In the genomic region with DNA sequence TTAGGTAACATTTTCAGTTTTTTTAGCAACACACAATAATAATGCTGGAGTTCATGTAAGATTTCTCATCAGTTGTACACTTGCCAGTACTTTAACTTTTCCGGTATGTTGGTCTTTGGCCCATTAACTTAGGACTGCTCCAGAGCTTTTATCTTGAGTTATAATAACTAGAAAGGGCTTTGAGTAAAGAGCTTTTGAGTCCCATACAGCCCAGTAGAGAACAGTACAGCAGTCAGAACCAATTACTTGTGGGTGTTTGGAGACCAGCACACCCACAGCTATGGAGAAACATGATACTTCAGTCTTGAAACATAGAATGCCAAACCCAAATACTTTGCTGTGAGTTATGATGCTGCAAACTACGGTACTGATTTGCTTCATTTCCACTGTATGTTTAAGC, we compare ENCODE assay signal across 1 cellular context.
TF ChIP-seq lines count a peak whose summit lies in the region.

No MANE protein-coding gene starts in this region.

TF ChIP-seq in IMR-90, 13 proteins besides CTCF, POLR2A, EP300 and RAD21:
- TF ChIP-seq, protein P1, sequence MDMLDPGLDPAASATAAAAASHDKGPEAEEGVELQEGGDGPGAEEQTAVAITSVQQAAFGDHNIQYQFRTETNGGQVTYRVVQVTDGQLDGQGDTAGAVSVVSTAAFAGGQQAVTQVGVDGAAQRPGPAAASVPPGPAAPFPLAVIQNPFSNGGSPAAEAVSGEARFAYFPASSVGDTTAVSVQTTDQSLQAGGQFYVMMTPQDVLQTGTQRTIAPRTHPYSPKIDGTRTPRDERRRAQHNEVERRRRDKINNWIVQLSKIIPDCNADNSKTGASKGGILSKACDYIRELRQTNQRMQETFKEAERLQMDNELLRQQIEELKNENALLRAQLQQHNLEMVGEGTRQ (IDR thresholded peaks at IDR 0.05; ENCODE audit: low read depth, low read length), result no peak
- TF ChIP-seq NFE2L2 (IDR thresholded peaks at IDR 0.05; ENCODE audit: low read depth, low read length) (no peak), MAFK (IDR thresholded peaks at IDR 0.05; ENCODE audit: low read depth, low read length) (no peak), SMC3 (IDR thresholded peaks at IDR 0.05; ENCODE audit: low read depth, low read length) (no peak), CEBPB (IDR thresholded peaks at IDR 0.05; ENCODE audit: low read depth, low read length) (no peak), RCOR1 (IDR thresholded peaks at IDR 0.05; ENCODE audit: insufficient replicate concordance, low read length) (no peak), FOS (IDR thresholded peaks at IDR 0.05; ENCODE audit: low read depth, low read length) (no peak), CHD1 (IDR thresholded peaks at IDR 0.05; ENCODE audit: low read depth, low read length) (no peak), BHLHE40 (IDR thresholded peaks at IDR 0.05; ENCODE audit: low read depth, low read length) (no peak), MXI1 (IDR thresholded peaks at IDR 0.05; ENCODE audit: borderline replicate concordance, low read depth, low read length) (no peak), RFX5 (IDR thresholded peaks at IDR 0.05; ENCODE audit: low read depth, low read length) (no peak), MAZ (IDR thresholded peaks at IDR 0.05; ENCODE audit: borderline replicate concordance, low read depth, low read length) (no peak)
- TF ChIP-seq, protein P2, sequence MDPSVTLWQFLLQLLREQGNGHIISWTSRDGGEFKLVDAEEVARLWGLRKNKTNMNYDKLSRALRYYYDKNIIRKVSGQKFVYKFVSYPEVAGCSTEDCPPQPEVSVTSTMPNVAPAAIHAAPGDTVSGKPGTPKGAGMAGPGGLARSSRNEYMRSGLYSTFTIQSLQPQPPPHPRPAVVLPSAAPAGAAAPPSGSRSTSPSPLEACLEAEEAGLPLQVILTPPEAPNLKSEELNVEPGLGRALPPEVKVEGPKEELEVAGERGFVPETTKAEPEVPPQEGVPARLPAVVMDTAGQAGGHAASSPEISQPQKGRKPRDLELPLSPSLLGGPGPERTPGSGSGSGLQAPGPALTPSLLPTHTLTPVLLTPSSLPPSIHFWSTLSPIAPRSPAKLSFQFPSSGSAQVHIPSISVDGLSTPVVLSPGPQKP (IDR thresholded peaks at IDR 0.05; ENCODE audit: borderline replicate concordance, low read depth, low read length), result no peak
